In genomic region chr9:97237951-97238851, GRCh38 we compare ENCODE assay signal across 8 cellular contexts.
DNase-seq lines count a peak whose midpoint lies in the region; ATAC-seq, FAIRE-seq and TF ChIP-seq lines count a peak whose summit lies in the region.

No MANE protein-coding gene starts in this region.

- DNase-seq in CD8-positive, alpha-beta T cell: peak; percentile 48 to 86 (median 73)
- DNase-seq in NCI-H69 (lab: John Stamatoyannopoulos, UW) (peak; percentile 96), dorsolateral prefrontal cortex (peak; percentile 69 to 92 (median 89)), HepG2 (ENCODE audit: low spot score) (peak; percentile 52)
- peak; percentile 89 for DNase-seq in activated CD8-positive, alpha-beta T cell treated with anti-CD3 and anti-CD28 coated beads for 36 hours
- peak; percentile 72 to 75 for DNase-seq in stimulated activated CD4-positive, alpha-beta T cell treated with anti-CD3 and anti-CD28 coated beads, Interleukin-2, amount 100 ng/mL, for 24 hours

- TF ChIP-seq POLR2A in HepG2 (IDR thresholded peaks at IDR 0.05; ENCODE audit: insufficient read depth in 1 of 2, low read depth in 2 of 2, low read length in 2 of 2): peak in 1 of 2 experiments; percentile 42

- ATAC-seq in CD8-positive, alpha-beta T cell: peak; percentile 91
- ATAC-seq in HG02852 (IDR thresholded peaks at IDR 0.05; ENCODE audit: unreplicated experiment) (peak; percentile 62), HepG2 (peak; percentile 96), HG03159 (IDR thresholded peaks at IDR 0.05; ENCODE audit: unreplicated experiment) (no peak)
- ATAC-seq in activated CD8-positive, alpha-beta T cell treated with anti-CD3 and anti-CD28 coated beads for 36 hours: peak; percentile 94

- no peaks in the 10 kb centered on the region for H3K36me3 ChIP-seq in CD8-positive, alpha-beta T cell (ENCODE audit: insufficient read depth, low read length)
- H3K36me3 ChIP-seq in HepG2 (replicated peaks in 1 of 2; ENCODE audit: control insufficient read depth in 1 of 2, insufficient read depth in 2 of 2, low read length in 2 of 2): no peaks in the 10 kb centered on the region

- in situ Hi-C loops in HepG2 (cut with HindIII; ENCODE audit: extremely low pct_ligation_motif_present, low pct_unique_long_range_greater_than_20kb): no loop called here

- peak overlapping the region; percentile 93 for H3K4me3 Mint-ChIP-seq in CD8-positive, alpha-beta T cell
- peak overlapping the region; percentile 81 for H3K4me3 Mint-ChIP-seq in activated CD8-positive, alpha-beta T cell treated with anti-CD3 and anti-CD28 coated beads for 36 hours

- peaks cover 24% of the 10 kb centered on the region for H3K79me2 ChIP-seq in HepG2 (ENCODE audit: insufficient read depth, low read length)

- TF ChIP-seq EP300 in HepG2 (IDR thresholded peaks at IDR 0.05; ENCODE audit: low read depth in 2 of 2, low read length in 2 of 2) (no peak), HepG2 (CRISPR knock-in tag; IDR thresholded peaks at IDR 0.05; ENCODE audit: borderline replicate concordance) (no peak)

- no peaks in the 10 kb centered on the region for H3K9me3 Mint-ChIP-seq in CD8-positive, alpha-beta T cell
- H3K9me3 Mint-ChIP-seq in activated CD8-positive, alpha-beta T cell treated with anti-CD3 and anti-CD28 coated beads for 36 hours: no peaks in the 10 kb centered on the region

- peak overlapping the region; percentile 81 for H3K9ac ChIP-seq in HepG2 (ENCODE audit: insufficient read depth, low read depth, low read length)

- H3K27me3 Mint-ChIP-seq in CD8-positive, alpha-beta T cell (ENCODE audit: low read depth): no peaks in the 10 kb centered on the region
- no peaks in the 10 kb centered on the region for H3K27me3 Mint-ChIP-seq in activated CD8-positive, alpha-beta T cell treated with anti-CD3 and anti-CD28 coated beads for 36 hours

- CTCF ChIA-PET in CD8-positive, alpha-beta T cell (lab: Charles Lee): no interaction called here
- CTCF ChIA-PET in activated CD8-positive, alpha-beta T cell treated with anti-CD3 and anti-CD28 coated beads for 36 hours (lab: Charles Lee): interaction anchor here (0.9 to 2.9 kb wide), 3 partner anchors 16 to 382 kb away, joined by 3 to 20 read pairs (median 8); no protein-coding TSS in a partner anchor
- CTCF ChIA-PET in HepG2 (lab: Yijun Ruan, JAX; ENCODE audit: low intra/inter-chr PET ratio, low total read pairs): no interaction called here

- H3K27me3 ChIP-seq in CD8-positive, alpha-beta T cell (ENCODE audit: insufficient read depth, low read length): no peaks in the 10 kb centered on the region
- H3K27me3 ChIP-seq in dorsolateral prefrontal cortex: no peaks in the 10 kb centered on the region
- no peaks in the 10 kb centered on the region for H3K27me3 ChIP-seq in HepG2 (ENCODE audit: control insufficient read depth in 1 of 2, insufficient read depth in 2 of 2, low read length in 2 of 2)

- TF ChIP-seq CTCF in CD8-positive, alpha-beta T cell (IDR thresholded peaks at IDR 0.05): no peak
- no peak for TF ChIP-seq CTCF in activated CD8-positive, alpha-beta T cell treated with anti-CD3 and anti-CD28 coated beads for 36 hours (IDR thresholded peaks at IDR 0.05)
- TF ChIP-seq CTCF in dorsolateral prefrontal cortex (IDR thresholded peaks at IDR 0.05 in 54 of 56, conservative IDR thresholded peaks at IDR 0.05 in 2 of 56; ENCODE audit: low read depth in 1 of 56, partially characterized antibody in 56 of 56) (peak in 33 of 56 donors; percentile 9 to 47 (median 26)), HepG2 (CRISPR knock-in tag; IDR thresholded peaks at IDR 0.05) (0 out of 2 replicates have a peak, but pooled peaks have one; percentile 2)

- TF ChIP-seq RAD21 in HepG2 (CRISPR knock-in tag; IDR thresholded peaks at IDR 0.05): no peak

- TSS peak; percentile 86 for BruUV-seq in HepG2 (replicated peaks; lab: Mats Ljungman, UMichigan)

- H2AFZ ChIP-seq in HepG2 (ENCODE audit: low read length): no peak overlapping the region

- WGBS in HepG2 (ENCODE audit: low lambda C conversion rate): 39% methylated on average over 32 of the region's 58 CpGs

- no peaks in the 10 kb centered on the region for H3K9me3 ChIP-seq in CD8-positive, alpha-beta T cell (ENCODE audit: low read length)
- peaks cover 1% of the 10 kb centered on the region; the same call in 1 of the 2 replicates for H3K9me3 ChIP-seq in HepG2 (ENCODE audit: low read length)

- H3K4me1 ChIP-seq in CD8-positive, alpha-beta T cell (ENCODE audit: insufficient read depth, low read length): peaks cover 14% of the 10 kb centered on the region
- peaks cover 1% of the 10 kb centered on the region; the same call in 1 of the 2 replicates for H3K4me1 ChIP-seq in HepG2 (ENCODE audit: insufficient read depth, low read length)

- H3K4me1 Mint-ChIP-seq in CD8-positive, alpha-beta T cell (ENCODE audit: low read depth): peaks cover 32% of the 10 kb centered on the region
- peaks cover 23% of the 10 kb centered on the region for H3K4me1 Mint-ChIP-seq in activated CD8-positive, alpha-beta T cell treated with anti-CD3 and anti-CD28 coated beads for 36 hours (ENCODE audit: low read depth)

- peak overlapping the region; percentile 89 for H3K4me3 ChIP-seq in CD8-positive, alpha-beta T cell (ENCODE audit: low read depth, low read length)
- peak overlapping the region; percentile 57 to 91 (median 80) for H3K4me3 ChIP-seq in dorsolateral prefrontal cortex
- H3K4me3 ChIP-seq in HepG2 (replicated peaks in 1 of 3; ENCODE audit: insufficient read depth in 1 of 3, low read depth in 2 of 3, low read length in 3 of 3): peak overlapping the region; percentile 56 to 73 (median 58)

- H3K27ac Mint-ChIP-seq in CD8-positive, alpha-beta T cell: peak overlapping the region; percentile 95
- H3K27ac Mint-ChIP-seq in activated CD8-positive, alpha-beta T cell treated with anti-CD3 and anti-CD28 coated beads for 36 hours: peak overlapping the region; percentile 95

- POLR2A ChIA-PET in CD8-positive, alpha-beta T cell (lab: Charles Lee): interaction anchor here (0.6 to 1.4 kb wide), 7 partner anchors 11 to 788 kb away, joined by 3 to 5 read pairs (median 3); partner anchors contain the start of genes NCBP1, TSTD2, ZNF510 and ZNF782
- POLR2A ChIA-PET in activated CD8-positive, alpha-beta T cell treated with anti-CD3 and anti-CD28 coated beads for 36 hours (lab: Charles Lee): interaction anchor here (0.6 to 1.4 kb wide), 4 partner anchors 10 to 24 kb away, joined by 3 to 4 read pairs (median 4); no protein-coding TSS in a partner anchor
- POLR2A ChIA-PET in HepG2 (lab: Yijun Ruan, JAX): interaction anchor here (0.7 to 2.2 kb wide), 7 partner anchors 148 to 395 kb away, joined by 3 to 11 read pairs (median 4); partner anchors contain the start of genes NCBP1 and TSTD2

- no peak for FAIRE-seq in HepG2 (lab: Jason Lieb, UNC)

- intact Hi-C loops in CD8-positive, alpha-beta T cell (cut with DNase I, micrococcal nuclease): loop anchor here (2.0 to 10.0 kb wide), 5 partner anchors 174 to 463 kb away; partner anchors contain the start of genes TDRD7 (in 2 of the 2), ZNF510 (in 2 of the 2) and ZNF782 (in 2 of the 2)
- intact Hi-C loops in activated CD8-positive, alpha-beta T cell treated with anti-CD3 and anti-CD28 coated beads for 36 hours (cut with micrococcal nuclease): no loop called here
- intact Hi-C loops in dorsolateral prefrontal cortex (cut with DNase I) (no loop called here), HepG2 (cut with micrococcal nuclease; ENCODE audit: unreplicated experiment) (loop anchor here (1.0 to 10.0 kb wide), 2 partner anchors 144 to 383 kb away; partner anchors contain the start of gene ZNF782)

- H3K4me2 ChIP-seq in HepG2 (ENCODE audit: low read depth, low read length): peak overlapping the region; percentile 63

- peak overlapping the region; percentile 45 for H3K27ac ChIP-seq in CD8-positive, alpha-beta T cell (ENCODE audit: low read depth, low read length)
- H3K27ac ChIP-seq in dorsolateral prefrontal cortex: peak overlapping the region in 57 of 59 donors; percentile 3 to 93 (median 75)
- peak overlapping the region; percentile 89 for H3K27ac ChIP-seq in HepG2 (ENCODE audit: extremely low read length, insufficient read depth, low read length)

- no peaks in the 10 kb centered on the region for H4K20me1 ChIP-seq in HepG2 (ENCODE audit: insufficient read depth, low read length)

- peaks cover 5% of the 10 kb centered on the region for H3K36me3 Mint-ChIP-seq in CD8-positive, alpha-beta T cell
- H3K36me3 Mint-ChIP-seq in activated CD8-positive, alpha-beta T cell treated with anti-CD3 and anti-CD28 coated beads for 36 hours (ENCODE audit: low read depth): no peaks in the 10 kb centered on the region

TF ChIP-seq in HepG2, 621 proteins besides CTCF, POLR2A, EP300 and RAD21 (continues in another document):
- TF ChIP-seq ZNF251 (CRISPR knock-in tag; IDR thresholded peaks at IDR 0.05) (no peak), MAX (IDR thresholded peaks at IDR 0.05) (peak; percentile 85)

Comparison
In these comparisons a context has a peak if more than half of its experiments do, and no peak if none do; other contexts are left out.
1. CTCF ChIP-seq: peak in dorsolateral prefrontal cortex (33 of 56) and HepG2 (single experiment); none in CD8-positive, alpha-beta T cell (single experiment) and activated CD8-positive, alpha-beta T cell treated with anti-CD3 and anti-CD28 coated beads for 36 hours (single experiment).
2. intact Hi-C loops: an anchor here in CD8-positive, alpha-beta T cell (2.0 to 10.0 kb wide) and HepG2 (1.0 to 10.0 kb wide); none called in activated CD8-positive, alpha-beta T cell treated with anti-CD3 and anti-CD28 coated beads for 36 hours and dorsolateral prefrontal cortex.
3. Peak in every context shown above with its lines, with median percentiles within 50 percentile points of each other: DNase-seq, H3K27ac ChIP-seq and H3K4me3 ChIP-seq.